In the genomic region with DNA sequence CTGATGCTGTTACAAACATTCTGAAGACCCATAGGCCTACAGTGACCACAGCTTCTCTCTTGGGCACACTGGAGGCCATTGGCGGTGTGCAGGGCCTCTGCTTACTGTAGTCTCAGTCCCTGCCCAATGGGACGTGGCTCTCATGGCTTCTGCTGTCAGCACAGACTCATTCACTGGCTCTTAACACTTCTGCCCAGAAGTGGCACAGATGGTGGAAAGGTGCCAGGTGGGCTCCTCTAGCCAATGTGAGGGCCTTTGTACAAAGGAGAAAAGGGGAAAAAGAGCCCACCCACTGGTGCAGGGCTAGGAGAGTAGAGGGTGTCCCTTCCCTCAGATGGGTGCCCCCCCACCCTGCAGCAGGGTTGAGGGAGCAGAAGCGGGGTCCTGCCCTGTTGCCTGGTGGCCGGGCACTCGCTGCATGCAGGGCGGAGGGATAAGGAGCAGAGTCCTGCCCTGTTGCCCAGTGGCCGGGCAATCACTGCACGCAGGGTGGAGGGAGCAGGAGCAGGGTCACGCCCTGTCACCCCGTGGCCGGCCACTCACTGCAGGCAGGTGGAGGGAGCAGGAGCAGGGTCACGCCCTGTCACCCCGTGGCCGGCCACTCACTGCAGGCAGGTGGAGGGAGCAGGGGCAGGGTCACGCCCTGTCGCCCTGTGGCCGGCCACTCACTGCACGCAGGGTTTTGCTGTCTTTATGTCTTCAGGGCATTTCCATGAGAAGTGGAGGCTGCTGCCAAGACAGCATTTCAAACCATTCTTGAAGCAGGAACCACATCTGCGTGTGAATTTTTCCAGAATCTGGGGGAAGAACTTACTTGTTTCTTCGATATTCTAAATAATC, we compare ENCODE assay signal across 11 cellular contexts. TPM values are rescaled to one million over a fixed set of nuclear protein-coding genes. Genes with fewer than 3 reads are reported as not detected.
"Had no signal": no experiment of that assay in that cellular context is flagged by ENCODE, and none has a peak within 500 bp of the region (broad histone marks: within the 10 kb centered on the region; RNA-seq: fewer than 3 reads in every experiment).

No MANE protein-coding gene starts in this region.

- DNase-seq: activated CD8-positive, alpha-beta T cell treated with anti-CD3 and anti-CD28 coated beads for 36 hours; activated naive CD4-positive, alpha-beta T cell treated with anti-CD3 and anti-CD28 coated beads, Interleukin-2, amount 50 U/mL, for 16 hours; left colon; mesenchymal stem cell; SJCRH30; small intestine; T-helper 9 cell; transverse colon had no signal

- H3K4me1 ChIP-seq: adrenal gland, SJCRH30, transverse colon had no signal

- H3K27me3 ChIP-seq: adrenal gland, SJCRH30, transverse colon had no signal

- FAIRE-seq: small intestine had no signal

- ATAC-seq: activated CD8-positive, alpha-beta T cell treated with anti-CD3 and anti-CD28 coated beads for 36 hours; left colon; stimulated activated effector memory CD8-positive, alpha-beta T cell treated with anti-CD3 and anti-CD28 coated beads, Interleukin-12 subunit alpha, Interleukin-12 subunit beta, amount 100 ng/mL, for 72 hours had no signal

- H3K36me3 ChIP-seq: adrenal gland, transverse colon had no signal

- H3K4me3 ChIP-seq: adrenal gland, SJCRH30, transverse colon had no signal

- H3K27ac ChIP-seq: adrenal gland, SJCRH30, transverse colon had no signal

- H3K9me3 ChIP-seq: adrenal gland, transverse colon had no signal

RNA-seq across cellular contexts. Expression of a gene that starts 56.9 kb away (rescaled TPM):
- total RNA-seq: activated T-helper 1 cell treated with anti-CD3 and anti-CD28 coated beads, Interleukin-12 subunit alpha, Interleukin-12 subunit beta, Interleukin-2, Interleukin-4 antibody, amounts not matched to agents 30 ng/mL and 10 ng/mL and 1 ng/mL, durations not matched to agents 14 hours and 24 hours and 36 hours had no signal
